In genomic region chr6:3226422-3227362, GRCh38 we compare ENCODE assay signal across 8 cellular contexts. TPM values are rescaled to one million over a fixed set of nuclear protein-coding genes. Genes with fewer than 3 reads are reported as not detected.
DNase-seq lines count a peak whose midpoint lies in the region; ATAC-seq and TF ChIP-seq lines count a peak whose summit lies in the region.

No MANE protein-coding gene starts in this region.

- H3K9me3 ChIP-seq in NT2/D1 (ENCODE audit: insufficient read depth, low read length): no peaks in the 10 kb centered on the region
- H3K9me3 ChIP-seq in thyroid gland: no peaks in the 10 kb centered on the region

- intact Hi-C loops in lower leg skin (cut with DNase I; ENCODE audit: low total_unique reads) (no loop called here), thyroid gland (cut with DNase I) (no loop called here)

- H3K27me3 ChIP-seq in NT2/D1 (ENCODE audit: insufficient read depth, insufficient read length) (peaks cover 23% of the 10 kb centered on the region), thyroid gland (peaks cover 15% of the 10 kb centered on the region)

- H3K9ac ChIP-seq in NT2/D1 (ENCODE audit: insufficient read length, low read depth): peak overlapping the region; percentile 98

- DNase-seq in stimulated activated CD4-positive, alpha-beta T cell treated with anti-CD3 and anti-CD28 coated beads, Interleukin-4, amount 100 ng/mL, for 1 hour: peak; percentile 29
- no peak for DNase-seq in stimulated activated CD4-positive, alpha-beta T cell treated with anti-CD3 and anti-CD28 coated beads, Interleukin-12 subunit alpha, Interleukin-12 subunit beta, amount 100 ng/mL, for 4 hours
- DNase-seq in NT2/D1 (ENCODE audit: low read depth, low spot score): no peak
- peak in 16 of 61 donors; percentile 17 to 55 (median 40) for DNase-seq in caudate nucleus (lab: John Stamatoyannopoulos, UW)
- peak in 1 of 2 donors; percentile 86 for DNase-seq in lower leg skin (ENCODE audit: low spot score in 2 of 2)
- peak; percentile 42 to 60 for DNase-seq in thyroid gland

- H3K4me1 ChIP-seq in NT2/D1 (ENCODE audit: insufficient read depth, insufficient read length) (no peaks in the 10 kb centered on the region), thyroid gland (peaks cover 44 to 47% of the 10 kb centered on the region in 2 donors)

- TF ChIP-seq POLR2A in lower leg skin (IDR thresholded peaks at IDR 0.05): no peak
- TF ChIP-seq POLR2A in thyroid gland (IDR thresholded peaks at IDR 0.05): no peak

- H3K4me3 ChIP-seq in NT2/D1 (ENCODE audit: insufficient read length, low read depth) (peak overlapping the region; percentile 97), lower leg skin (ENCODE audit: low read depth, poor library complexity, severe bottlenecking) (peak overlapping the region; percentile 10), thyroid gland (replicated peaks in 1 of 3) (peak overlapping the region in 2 of 3 donors; percentile 18 to 21)

- WGBS in lower leg skin, 2 donors: 6 to 8% methylated on average over 36 to 48 of the region's 55 CpGs
- 7 to 11% methylated on average over 24 to 48 of the region's 55 CpGs for WGBS in thyroid gland, 2 donors

- ATAC-seq in GM18520 (IDR thresholded peaks at IDR 0.05; ENCODE audit: unreplicated experiment) (no peak), HG02763 (IDR thresholded peaks at IDR 0.05; ENCODE audit: unreplicated experiment) (no peak)

- TF ChIP-seq CTCF in lower leg skin (IDR thresholded peaks at IDR 0.05): no peak
- no peak for TF ChIP-seq CTCF in thyroid gland (IDR thresholded peaks at IDR 0.05)

- H3K36me3 ChIP-seq in NT2/D1 (ENCODE audit: insufficient read depth, insufficient read length, low read length) (peaks cover 27% of the 10 kb centered on the region), thyroid gland (no peaks in the 10 kb centered on the region)

- H3K27ac ChIP-seq in caudate nucleus (ENCODE audit: low read depth, low read length): peak overlapping the region; percentile 78
- H3K27ac ChIP-seq in thyroid gland: no peak overlapping the region

RNA-seq across cellular contexts. Expression of gene TUBB2B, which starts 0.8 kb away (rescaled TPM):
- total RNA-seq in lower leg skin (10 to 100 TPM in 2 of 4 donors, 1 to 10 TPM in 2; 1.0 to 14.6 (median 7.5) TPM), thyroid gland (1 to 10 TPM in 3 of 4 donors, not detected in 1; 1.1 to 6.1 (median 3.5) TPM)

RNA-seq across cellular contexts. Expression of gene PSMG4, which starts 32.1 kb away (rescaled TPM):
- total RNA-seq in lower leg skin (10 to 100 TPM; 16.2 to 22.1 (median 19.1) TPM), thyroid gland (10 to 100 TPM; 19.6 to 41.8 (median 34.4) TPM)

Comparison
In these comparisons a context has a peak if more than half of its experiments do, and no peak if none do; other contexts are left out.
1. DNase-seq: peak in stimulated activated CD4-positive, alpha-beta T cell treated with anti-CD3 and anti-CD28 coated beads, Interleukin-4, amount 100 ng/mL, for 1 hour (single experiment) and thyroid gland (2 of 2); none in stimulated activated CD4-positive, alpha-beta T cell treated with anti-CD3 and anti-CD28 coated beads, Interleukin-12 subunit alpha, Interleukin-12 subunit beta, amount 100 ng/mL, for 4 hours (single experiment) and NT2/D1 (single experiment).
2. H3K4me3 ChIP-seq: peak in every context shown above with its lines; median percentile 97 in NT2/D1; 20 in thyroid gland; 10 in lower leg skin.